Comparison of ENCODE assay signal across 13 cellular contexts in genomic region chr10:7300327-7300726, GRCh38.
A peak's percentile ranks its signal among the peaks of the same experiment; 100 is the strongest.
DNase-seq lines count a peak whose midpoint lies in the region; ATAC-seq and TF ChIP-seq lines count a peak whose summit lies in the region.
"Had no signal": no experiment of that assay in that cellular context is flagged by ENCODE, and none has a peak within 500 bp of the region (broad histone marks: within the 10 kb centered on the region; RNA-seq: fewer than 3 reads in every experiment).

No MANE protein-coding gene starts in this region.

- ATAC-seq in heart left ventricle (peak; percentile 36 to 62 (median 57)), lower lobe of right lung (peak; percentile 42 to 60), GM21526 (IDR thresholded peaks at IDR 0.05; ENCODE audit: low FRiP score, unreplicated experiment) (no peak)
- peak; percentile 39 for ATAC-seq in effector memory CD8-positive, alpha-beta T cell (replicated peaks)

- intact Hi-C loops in heart left ventricle (cut with DNase I): no loop called here
- intact Hi-C loops in left ventricle myocardium inferior (cut with micrococcal nuclease): no loop called here
- intact Hi-C loops in lower lobe of right lung (cut with DNase I): no loop called here

- peak overlapping the region in 1 of 2 donors; percentile 60 for H3K27ac Mint-ChIP-seq in effector memory CD8-positive, alpha-beta T cell
- H3K27ac Mint-ChIP-seq: activated CD4-positive, alpha-beta memory T cell treated with anti-CD3 and anti-CD28 coated beads for 36 hours had no signal

- WGBS in heart left ventricle, 4 donors: 35 to 48% (median 45%) methylated on average over 4 of the region's 4 CpGs

- TF ChIP-seq CTCF in heart left ventricle (IDR thresholded peaks at IDR 0.05): no peak
- no peak for TF ChIP-seq CTCF in left ventricle myocardium inferior (IDR thresholded peaks at IDR 0.05; ENCODE audit: borderline replicate concordance)
- no peak for TF ChIP-seq CTCF in lower lobe of right lung (IDR thresholded peaks at IDR 0.05)

- peak in 1 of 5 donors; percentile 26 for DNase-seq in heart left ventricle
- DNase-seq in left ventricle myocardium inferior: no peak
- no peak for DNase-seq in effector memory CD8-positive, alpha-beta T cell
- DNase-seq in lower lobe of right lung: no peak
- no peak for DNase-seq in SW480 (ENCODE audit: low spot score)
- no peak for DNase-seq in activated effector memory CD4-positive, alpha-beta T cell treated with Interleukin-2 at 50 U/mL for 16 hours
- no peak for DNase-seq in GOT3 (lab: John Stamatoyannopoulos, UW)
- DNase-seq: activated CD4-positive, alpha-beta memory T cell treated with anti-CD3 and anti-CD28 coated beads for 36 hours; NCI-H1417 treated with DMSO at 0.1 percent for 48 hours; RPMI8226; T1000 had no signal

- H3K36me3 ChIP-seq in heart left ventricle (no peaks in the 10 kb centered on the region), left ventricle myocardium inferior (no peaks in the 10 kb centered on the region), lower lobe of right lung (no peaks in the 10 kb centered on the region)
- H3K36me3 ChIP-seq: thoracic aorta had no signal

- H3K36me3 Mint-ChIP-seq in effector memory CD8-positive, alpha-beta T cell (ENCODE audit: insufficient read depth): no peaks in the 10 kb centered on the region

- peaks cover 46 to 81% of the 10 kb centered on the region in 2 donors for H3K4me1 Mint-ChIP-seq in effector memory CD8-positive, alpha-beta T cell (ENCODE audit: low read depth in 2 of 2)

- no peaks in the 10 kb centered on the region for H3K27me3 Mint-ChIP-seq in effector memory CD8-positive, alpha-beta T cell
- H3K27me3 Mint-ChIP-seq: activated CD4-positive, alpha-beta memory T cell treated with anti-CD3 and anti-CD28 coated beads for 36 hours had no signal

- TF ChIP-seq POLR2A in heart left ventricle (IDR thresholded peaks at IDR 0.05): no peak

- H3K4me1 ChIP-seq in heart left ventricle (peaks cover 0 to 28% (median 14%) of the 10 kb centered on the region in 12 donors), left ventricle myocardium inferior (peaks cover 37% of the 10 kb centered on the region), lower lobe of right lung (peaks cover 7% of the 10 kb centered on the region)

- H3K4me3 ChIP-seq in heart left ventricle (no peak overlapping the region), left ventricle myocardium inferior (no peak overlapping the region), lower lobe of right lung (no peak overlapping the region)
- H3K4me3 ChIP-seq: thoracic aorta had no signal

- no peak overlapping the region for H3K4me3 Mint-ChIP-seq in effector memory CD8-positive, alpha-beta T cell
- H3K4me3 Mint-ChIP-seq: activated CD4-positive, alpha-beta memory T cell treated with anti-CD3 and anti-CD28 coated beads for 36 hours had no signal

- no peak overlapping the region for H3K27ac ChIP-seq in heart left ventricle
- no peak overlapping the region for H3K27ac ChIP-seq in left ventricle myocardium inferior (replicated peaks)
- H3K27ac ChIP-seq in lower lobe of right lung: no peak overlapping the region
- H3K27ac ChIP-seq: thoracic aorta had no signal

- no peaks in the 10 kb centered on the region for H3K9me3 ChIP-seq in heart left ventricle
- no peaks in the 10 kb centered on the region for H3K9me3 ChIP-seq in left ventricle myocardium inferior (replicated peaks)
- H3K9me3 ChIP-seq in lower lobe of right lung: no peaks in the 10 kb centered on the region
- H3K9me3 ChIP-seq: thoracic aorta had no signal

- H3K27me3 ChIP-seq in heart left ventricle (no peaks in the 10 kb centered on the region), left ventricle myocardium inferior (ENCODE audit: low read depth) (no peaks in the 10 kb centered on the region), lower lobe of right lung (ENCODE audit: low read depth) (no peaks in the 10 kb centered on the region)

- H3K9me3 Mint-ChIP-seq in effector memory CD8-positive, alpha-beta T cell: peaks cover 0 to 2% of the 10 kb centered on the region in 2 donors
- H3K9me3 Mint-ChIP-seq: activated CD4-positive, alpha-beta memory T cell treated with anti-CD3 and anti-CD28 coated beads for 36 hours had no signal
